1 cellular context compared by ENCODE assay signal in the genomic region with DNA sequence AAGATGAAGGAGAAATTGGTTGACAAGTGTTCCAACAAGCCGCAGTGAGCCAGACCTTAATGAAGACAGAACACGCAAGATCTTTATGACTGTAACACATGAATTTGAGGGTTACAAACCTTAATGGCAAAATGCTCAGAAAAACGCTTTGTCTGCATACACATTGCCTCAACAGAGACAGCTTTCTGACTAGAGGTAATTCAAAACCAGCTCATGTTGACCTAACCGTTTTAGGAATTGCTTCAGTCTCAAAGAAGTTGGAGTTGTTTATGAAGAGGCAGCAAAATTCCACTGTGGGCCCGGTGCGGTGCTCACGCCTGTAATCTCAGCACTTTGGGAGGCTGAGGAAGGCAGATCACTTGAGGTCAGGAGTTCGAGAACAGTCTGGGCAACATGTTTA.
TF ChIP-seq lines count a peak whose summit lies in the region.

No MANE protein-coding gene starts in this region.

TF ChIP-seq in H1, 55 proteins besides CTCF, POLR2A, EP300 and RAD21 (continued from another document):
- TF ChIP-seq EZH2 (IDR thresholded peaks at IDR 0.05; ENCODE audit: low read depth, low read length, severe bottlenecking) (no peak), SAP30 (IDR thresholded peaks at IDR 0.05; ENCODE audit: insufficient read depth, insufficient replicate concordance, low read length) (no peak), ASH2L (IDR thresholded peaks at IDR 0.05; ENCODE audit: low read length) (no peak), CTBP2 (IDR thresholded peaks at IDR 0.05; ENCODE audit: borderline replicate concordance, insufficient read depth, insufficient read length, low read length) (no peak)
TF ChIP-seq in H1: peak in this region for 0.
